In genomic region chr6:31795616-31796298, GRCh38 we compare ENCODE assay signal across 8 cellular contexts. TPM values are rescaled to one million over a fixed set of nuclear protein-coding genes. Genes with fewer than 3 reads are reported as not detected.
DNase-seq lines count a peak whose midpoint lies in the region; ATAC-seq and TF ChIP-seq lines count a peak whose summit lies in the region.

VARS1 (minus strand) TSS chr6:31795752; CDS start chr6:31795217, 535 bp downstream.

- H3K9me2 ChIP-seq in neural cell (ENCODE audit: insufficient read depth, low read length): no peaks in the 10 kb centered on the region

- peak within 1 kb of the TSS; percentile 53 for H2AFZ ChIP-seq in neural cell (ENCODE audit: low read depth, low read length)

- H3K36me3 ChIP-seq in neural cell (ENCODE audit: insufficient read depth, low read length) (no peaks in the 10 kb centered on the region), stomach (peaks cover 11 to 37% (median 30%) of the 10 kb centered on the region in 4 donors)

- DNase-seq in DMS53 (lab: John Stamatoyannopoulos, UW) (peak; percentile 98), fibroblast of the aortic adventitia (ENCODE audit: low read depth) (peak; percentile 87), stomach (peak; percentile 94)
- peak; percentile 77 for DNase-seq in activated T-helper 9 cell treated with anti-CD3 and anti-CD28 coated beads, Interleukin-2, amount 50 U/mL, for 16 hours (ENCODE audit: low read depth)

- H3F3A ChIP-seq in neural cell (ENCODE audit: insufficient read depth, low read length, poor library complexity, severe bottlenecking): no peaks in the 10 kb centered on the region

- no peaks in the 10 kb centered on the region for H3K27me3 ChIP-seq in neural cell (ENCODE audit: insufficient read depth, low read depth, low read length)
- H3K27me3 ChIP-seq in stomach: no peaks in the 10 kb centered on the region

- TF ChIP-seq EP300 in neural cell (conservative IDR thresholded peaks at IDR 0.05; ENCODE audit: poor library complexity, severe bottlenecking) (peak; percentile 70), stomach (IDR thresholded peaks at IDR 0.05) (no peak)

- peak; percentile 81 for ATAC-seq in GM21737 (IDR thresholded peaks at IDR 0.05; ENCODE audit: unreplicated experiment)

- H3K4me2 ChIP-seq in neural cell (ENCODE audit: low read length): peak within 1 kb of the TSS; percentile 100

- peaks cover 18% of the 10 kb centered on the region for H3K79me2 ChIP-seq in neural cell (replicated peaks; ENCODE audit: insufficient read depth, low read length)

- peak within 1 kb of the TSS; percentile 89 for H3K9ac ChIP-seq in neural cell (ENCODE audit: low read length)

- no peaks in the 10 kb centered on the region for H4K20me1 ChIP-seq in neural cell (ENCODE audit: insufficient read depth)

- peak; percentile 76 for TF ChIP-seq RAD21 in neural cell (conservative IDR thresholded peaks at IDR 0.05)

- intact Hi-C loops in stomach (cut with DNase I; ENCODE audit: low total_unique reads): no loop called here

- H3K4me3 ChIP-seq in fibroblast of the aortic adventitia (ENCODE audit: low read depth, low read length) (peak within 1 kb of the TSS; percentile 94), neural cell (ENCODE audit: low read length) (peak within 1 kb of the TSS; percentile 100), stomach (peak within 1 kb of the TSS; percentile 73 to 90 (median 88))

- peaks cover 12 to 41% (median 30%) of the 10 kb centered on the region in 4 donors for H3K4me1 ChIP-seq in stomach

- 0 to 2% (median 1%) methylated on average over 31 to 75 of the region's 75 CpGs for WGBS in stomach, 5 donors

- H3K9me3 ChIP-seq in neural cell (ENCODE audit: low read length) (no peaks in the 10 kb centered on the region), stomach (no peaks in the 10 kb centered on the region)

- TF ChIP-seq POLR2A in Raji (IDR thresholded peaks at IDR 0.05; ENCODE audit: insufficient read depth, low read depth, low read length) (peak; percentile 61), stomach (IDR thresholded peaks at IDR 0.05) (no peak)

- peak; percentile 70 for TF ChIP-seq CTCF in LNCAP (IDR thresholded peaks at IDR 0.05)
- peak; percentile 68 for TF ChIP-seq CTCF in fibroblast of the aortic adventitia (IDR thresholded peaks at IDR 0.05; ENCODE audit: insufficient read depth, low read length)
- TF ChIP-seq CTCF in neural cell (IDR thresholded peaks at IDR 0.05; ENCODE audit: poor library complexity, severe bottlenecking): peak; percentile 99
- TF ChIP-seq CTCF in stomach (IDR thresholded peaks at IDR 0.05): peak in 5 of 7 experiments; percentile 76 to 95 (median 84)

- H3K27ac ChIP-seq in neural cell (ENCODE audit: low read length): peak within 1 kb of the TSS; percentile 62
- peak within 1 kb of the TSS; percentile 89 to 100 (median 98) for H3K27ac ChIP-seq in stomach

TF ChIP-seq in neural cell, 6 proteins besides CTCF, POLR2A, EP300 and RAD21:
- TF ChIP-seq REST (IDR thresholded peaks at IDR 0.05; ENCODE audit: borderline replicate concordance): no peak
- no peak for TF ChIP-seq TAF1 (IDR thresholded peaks at IDR 0.05; ENCODE audit: low read depth)
- TF ChIP-seq EZH2 (IDR thresholded peaks at IDR 0.05; ENCODE audit: borderline replicate concordance, insufficient read depth, low read length, poor library complexity, severe bottlenecking): no peak
- TF ChIP-seq POLR2AphosphoS5 (IDR thresholded peaks at IDR 0.05): peak; percentile 65
- peak; percentile 88 for TF ChIP-seq SMC3 (conservative IDR thresholded peaks at IDR 0.05; ENCODE audit: poor library complexity)
- TF ChIP-seq MXI1 (conservative IDR thresholded peaks at IDR 0.05; ENCODE audit: poor library complexity, severe bottlenecking): peak; percentile 98

RNA-seq across cellular contexts. Expression of gene VARS1, which starts in this region (rescaled TPM):
- total RNA-seq in fibroblast of the aortic adventitia (ENCODE audit: low replicate concordance) (19.6 and 68.8 TPM in 2 replicates), stomach (10 to 100 TPM; 21.6 to 56.5 (median 24.1) TPM)
- polyA plus RNA-seq in neural cell (40.9 and 49.4 TPM in 2 replicates), stomach (10 to 100 TPM; 11.0 to 31.8 (median 27.7) TPM)
- 56.0 and 57.1 TPM in 2 replicates for polyA minus RNA-seq in neural cell

Comparison
In these comparisons a context has a peak if more than half of its experiments do, and no peak if none do; other contexts are left out.
1. Peak in every context shown above with its lines: DNase-seq, ATAC-seq, H3K4me3 ChIP-seq and H3K27ac ChIP-seq.